28 cellular contexts compared by ENCODE assay signal in the genomic region with DNA sequence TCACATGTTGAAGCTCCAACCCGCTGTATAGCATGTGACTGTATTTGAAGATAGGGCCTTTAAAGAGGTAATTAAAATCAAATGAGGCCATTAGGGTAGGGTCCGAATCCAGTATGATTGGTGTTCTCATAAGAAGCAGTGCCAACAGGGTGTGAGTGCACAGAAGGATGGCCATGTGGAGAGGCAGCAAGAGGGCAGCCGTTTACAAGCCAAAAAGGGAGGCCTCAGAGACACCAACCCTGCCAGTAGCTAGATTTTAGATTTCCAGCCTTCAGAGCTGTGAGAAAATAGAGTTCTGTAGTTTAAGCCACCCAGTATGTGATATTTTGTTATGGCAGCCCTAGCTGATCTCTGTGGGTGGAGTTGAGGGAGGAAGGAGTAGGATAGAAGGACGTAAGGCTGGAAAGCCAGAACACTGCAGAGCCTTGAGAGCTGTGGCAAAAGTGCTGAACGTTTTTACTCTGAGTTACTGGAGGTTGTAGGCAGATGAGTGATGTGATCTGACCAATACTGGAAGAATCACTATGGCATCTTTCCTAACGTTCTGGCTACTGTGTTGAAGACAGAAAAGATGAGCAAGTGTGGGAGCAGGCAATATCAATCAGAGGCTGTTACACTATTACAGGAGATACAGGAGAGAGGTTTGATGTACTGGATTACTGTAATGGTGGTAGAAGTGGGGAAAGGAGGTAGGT.
DNase-seq lines count a peak whose midpoint lies in the region; ATAC-seq, FAIRE-seq and TF ChIP-seq lines count a peak whose summit lies in the region.
"Had no signal": no experiment of that assay in that cellular context is flagged by ENCODE, and none has a peak within 500 bp of the region (broad histone marks: within the 10 kb centered on the region; RNA-seq: fewer than 3 reads in every experiment).

No MANE protein-coding gene starts in this region.

- H3K4me3 ChIP-seq in CD4-positive, CD25-positive, alpha-beta regulatory T cell (ENCODE audit: low read depth, low read length), result no peak overlapping the region
- H3K4me3 ChIP-seq in brain microvascular endothelial cell (ENCODE audit: low read depth, low read length) (no peak overlapping the region), BE2C (ENCODE audit: low read depth, low read length) (no peak overlapping the region)
- H3K4me3 ChIP-seq: dorsolateral prefrontal cortex, right atrium auricular region had no signal

- H3K27me3 ChIP-seq in CD4-positive, CD25-positive, alpha-beta regulatory T cell (ENCODE audit: control insufficient read depth, insufficient read depth, low read length), result no peaks in the 10 kb centered on the region
- H3K27me3 ChIP-seq in brain microvascular endothelial cell (replicated peaks) (no peaks in the 10 kb centered on the region), BE2C (no peaks in the 10 kb centered on the region)
- H3K27me3 ChIP-seq: dorsolateral prefrontal cortex, right atrium auricular region had no signal

- peaks cover 30% of the 10 kb centered on the region for H3K36me3 Mint-ChIP-seq in CD4-positive, CD25-positive, alpha-beta regulatory T cell
- H3K36me3 Mint-ChIP-seq in immature natural killer cell, result peaks cover 0 to 19% (median 14%) of the 10 kb centered on the region in 3 donors

- peaks cover 0 to 2% (median 0%) of the 10 kb centered on the region in 7 donors for H3K9me3 Mint-ChIP-seq in CD4-positive, CD25-positive, alpha-beta regulatory T cell
- H3K9me3 Mint-ChIP-seq in immature natural killer cell, result no peaks in the 10 kb centered on the region
- H3K9me3 Mint-ChIP-seq: CD8-positive, alpha-beta memory T cell; IgD-negative memory B cell; nephron; stimulated activated memory B cell treated with anti-CD40 and anti-IgM and Interleukin-4, amounts not matched to agents 10 μg/mL and 1 μg/mL and 100 μg/mL, for 72 hours had no signal

- TF ChIP-seq CTCF in brain microvascular endothelial cell (IDR thresholded peaks at IDR 0.05; ENCODE audit: low read depth, low read length, missing control alignments), result no peak
- TF ChIP-seq CTCF in BE2C (IDR thresholded peaks at IDR 0.05; ENCODE audit: low read depth, low read length), result no peak

- peaks cover 32 to 58% (median 38%) of the 10 kb centered on the region in 4 donors for H3K4me1 Mint-ChIP-seq in CD4-positive, CD25-positive, alpha-beta regulatory T cell
- peaks cover 53 to 74% of the 10 kb centered on the region in 2 donors for H3K4me1 Mint-ChIP-seq in immature natural killer cell

- no peak for DNase-seq in CD4-positive, CD25-positive, alpha-beta regulatory T cell
- DNase-seq in GM12891 (ENCODE audit: insufficient read length, low spot score), result no peak
- peak; percentile 31 for DNase-seq in brain microvascular endothelial cell
- DNase-seq in immature natural killer cell, result no peak
- DNase-seq in BE2C, result no peak
- no peak for DNase-seq in NAMALWA (ENCODE audit: low spot score)
- DNase-seq: activated CD4-positive, alpha-beta T cell treated with anti-CD3 and anti-CD28 coated beads, Interleukin-2, amount 50 U/mL, for 4 hours; activated CD8-positive, alpha-beta memory T cell treated with anti-CD3 and anti-CD28 coated beads, Interleukin-2, amount 50 U/mL, for 48 hours; CD8-positive, alpha-beta memory T cell; central memory CD4-positive, alpha-beta T cell; DMS153; foreskin melanocyte; HFFc6; left ventricle myocardium superior; NCI-H1105 treated with DMSO at 0.1 percent for 48 hours; NCI-H2029 treated with DMSO at 0.1 percent for 48 hours; NCI-H2227 treated with DMSO at 0.1 percent for 48 hours; NCI-H774 had no signal

- no peaks in the 10 kb centered on the region for H3K9me3 ChIP-seq in CD4-positive, CD25-positive, alpha-beta regulatory T cell (ENCODE audit: control insufficient read depth in 2 of 2, low read length in 2 of 2)
- no peaks in the 10 kb centered on the region for H3K9me3 ChIP-seq in BE2C
- H3K9me3 ChIP-seq: right atrium auricular region had no signal

- FAIRE-seq in GM12891 (lab: Jason Lieb, UNC), result peak; percentile 61

- no peak for TF ChIP-seq POLR2A in GM12891 (IDR thresholded peaks at IDR 0.05; ENCODE audit: low read depth, low read length)

- no peaks in the 10 kb centered on the region for H3K27me3 Mint-ChIP-seq in CD4-positive, CD25-positive, alpha-beta regulatory T cell
- peaks cover 0 to 5% (median 0%) of the 10 kb centered on the region in 3 donors for H3K27me3 Mint-ChIP-seq in immature natural killer cell (ENCODE audit: low read depth in 3 of 3)
- H3K27me3 Mint-ChIP-seq: CD8-positive, alpha-beta memory T cell; IgD-negative memory B cell; stimulated activated memory B cell treated with anti-CD40 and anti-IgM and Interleukin-4, amounts not matched to agents 10 μg/mL and 1 μg/mL and 100 μg/mL, for 72 hours had no signal

- peak overlapping the region in 2 of 3 donors; percentile 14 to 66 for H3K27ac Mint-ChIP-seq in CD4-positive, CD25-positive, alpha-beta regulatory T cell
- peak overlapping the region in 5 of 6 donors; percentile 1 to 38 (median 9) for H3K27ac Mint-ChIP-seq in immature natural killer cell
- H3K27ac Mint-ChIP-seq: HFFc6; IgD-negative memory B cell; nephron; stimulated activated memory B cell treated with anti-CD40 and anti-IgM and Interleukin-4, amounts not matched to agents 10 μg/mL and 1 μg/mL and 100 μg/mL, for 72 hours had no signal

- H3K27ac ChIP-seq in CD4-positive, CD25-positive, alpha-beta regulatory T cell (ENCODE audit: insufficient read depth, low read length, poor library complexity, severe bottlenecking), result no peak overlapping the region
- H3K27ac ChIP-seq in brain microvascular endothelial cell, result no peak overlapping the region
- H3K27ac ChIP-seq: epithelial cell of prostate, parathyroid adenoma, right atrium auricular region, VCaP had no signal

- H3K36me3 ChIP-seq in CD4-positive, CD25-positive, alpha-beta regulatory T cell (ENCODE audit: control insufficient read depth, insufficient read depth, low read length), result peaks cover 14% of the 10 kb centered on the region
- H3K36me3 ChIP-seq in brain microvascular endothelial cell (replicated peaks) (no peaks in the 10 kb centered on the region), BE2C (no peaks in the 10 kb centered on the region)
- H3K36me3 ChIP-seq: right atrium auricular region had no signal

- in situ Hi-C loops in brain microvascular endothelial cell (cut with HindIII; ENCODE audit: low pct_ligation_motif_present, low sequenced_read_pairs), result no loop called here

- ATAC-seq in CD4-positive, CD25-positive, alpha-beta regulatory T cell (ENCODE audit: low read depth in 2 of 2), result no peak
- ATAC-seq in esophagus mucosa, result no peak
- ATAC-seq: left ventricle myocardium superior; SK-N-SH treated with all-trans-retinoic acid at 6 μM for 48 hours; stimulated activated memory B cell treated with anti-CD40 and anti-IgM and Interleukin-4, amounts not matched to agents 10 μg/mL and 1 μg/mL and 100 μg/mL, for 72 hours had no signal

- H3K4me1 ChIP-seq in CD4-positive, CD25-positive, alpha-beta regulatory T cell (ENCODE audit: control insufficient read depth, insufficient read depth, low read length, poor library complexity, severe bottlenecking), result peaks cover 6% of the 10 kb centered on the region
- no peaks in the 10 kb centered on the region for H3K4me1 ChIP-seq in BE2C
- H3K4me1 ChIP-seq: parathyroid adenoma had no signal

- no peak overlapping the region for H3K4me3 Mint-ChIP-seq in CD4-positive, CD25-positive, alpha-beta regulatory T cell
- H3K4me3 Mint-ChIP-seq in immature natural killer cell, result no peak overlapping the region
- H3K4me3 Mint-ChIP-seq: CD8-positive, alpha-beta memory T cell; HFFc6; nephron; stimulated activated memory B cell treated with anti-CD40 and anti-IgM and Interleukin-4, amounts not matched to agents 10 μg/mL and 1 μg/mL and 100 μg/mL, for 72 hours had no signal

TF ChIP-seq in GM12891, 5 proteins besides CTCF, POLR2A, EP300 and RAD21:
- TF ChIP-seq POLR2AphosphoS5 (IDR thresholded peaks at IDR 0.05; ENCODE audit: low read depth, low read length) (no peak), SPI1 (IDR thresholded peaks at IDR 0.05; ENCODE audit: low read depth, low read length) (no peak), PAX5 (IDR thresholded peaks at IDR 0.05; ENCODE audit: insufficient read depth, low read length, severe bottlenecking) (no peak), TAF1 (IDR thresholded peaks at IDR 0.05; ENCODE audit: low read depth, low read length) (no peak), POU2F2 (IDR thresholded peaks at IDR 0.05; ENCODE audit: low read depth, low read length) (no peak)
TF ChIP-seq in GM12891: peak in this region for 0.
